Comparison of ENCODE assay signal across 21 cellular contexts in genomic region chr9:134275379-134275778, GRCh38. TPM values are rescaled to one million over a fixed set of nuclear protein-coding genes. Genes with fewer than 3 reads are reported as not detected.
DNase-seq lines count a peak whose midpoint lies in the region; ATAC-seq, FAIRE-seq and TF ChIP-seq lines count a peak whose summit lies in the region.
"Had no signal": no experiment of that assay in that cellular context is flagged by ENCODE, and none has a peak within 500 bp of the region (broad histone marks: within the 10 kb centered on the region; RNA-seq: fewer than 3 reads in every experiment).

No MANE protein-coding gene starts in this region.

- CTCF ChIA-PET in WTC11 (lab: Charles Lee), result interaction anchor here (0.6 to 1.3 kb wide), 16 partner anchors 8 to 174 kb away, joined by 3 to 12 read pairs (median 3); no protein-coding TSS in a partner anchor

- H3K27me3 ChIP-seq in BLaER1 (peaks cover 5% of the 10 kb centered on the region; the same call in 1 of the 2 replicates), Loucy (ENCODE audit: insufficient read depth, low read length, poor library complexity, severe bottlenecking) (no peaks in the 10 kb centered on the region)
- H3K27me3 ChIP-seq: adrenal gland had no signal

- peaks cover 79% of the 10 kb centered on the region for H3K4me1 ChIP-seq in BLaER1
- peaks cover 14% of the 10 kb centered on the region for H3K4me1 ChIP-seq in Loucy (ENCODE audit: insufficient read depth, low read length, poor library complexity, severe bottlenecking)
- H3K4me1 ChIP-seq: left lung had no signal

- H3F3A ChIP-seq in Loucy (ENCODE audit: low read depth), result no peaks in the 10 kb centered on the region

- no peak overlapping the region for H2AFZ ChIP-seq in Loucy (ENCODE audit: low read length)

- H3K9me3 ChIP-seq in BLaER1 (peaks cover 6% of the 10 kb centered on the region; the same call in 1 of the 2 replicates), Loucy (ENCODE audit: insufficient read depth, low read depth, low read length) (no peaks in the 10 kb centered on the region)
- H3K9me3 ChIP-seq: adrenal gland, neutrophil had no signal

- no peak for FAIRE-seq in RCC 7860 (lab: Jason Lieb, UNC)
- FAIRE-seq: frontal cortex, H54 had no signal

- no peaks in the 10 kb centered on the region for H4K20me1 ChIP-seq in BLaER1
- H4K20me1 ChIP-seq in Loucy (ENCODE audit: insufficient read depth, low read length, poor library complexity, severe bottlenecking), result no peaks in the 10 kb centered on the region

- H3K27ac ChIP-seq in BLaER1, result no peak overlapping the region
- H3K27ac ChIP-seq: epithelial cell of prostate, left lung, neutrophil had no signal

- H3K36me3 ChIP-seq in BLaER1 (no peaks in the 10 kb centered on the region), Loucy (ENCODE audit: insufficient read depth, low read length) (no peaks in the 10 kb centered on the region)
- H3K36me3 ChIP-seq: adrenal gland, left lung, neutrophil had no signal

- TF ChIP-seq CTCF in Loucy (conservative IDR thresholded peaks at IDR 0.05; ENCODE audit: low read length) (peak; percentile 42), WTC11 (IDR thresholded peaks at IDR 0.05) (no peak)

- H3K4me3 Mint-ChIP-seq in WTC11, result no peak overlapping the region
- H3K4me3 Mint-ChIP-seq: T-cell had no signal

- H3K9me3 Mint-ChIP-seq in WTC11, result no peaks in the 10 kb centered on the region
- H3K9me3 Mint-ChIP-seq: T-cell had no signal

- H3K79me2 ChIP-seq in Loucy (ENCODE audit: insufficient read depth, low read length), result no peaks in the 10 kb centered on the region

- H3K27ac Mint-ChIP-seq in WTC11, result no peak overlapping the region
- H3K27ac Mint-ChIP-seq: T-cell had no signal

- peaks cover 12% of the 10 kb centered on the region for H3K4me1 Mint-ChIP-seq in WTC11
- H3K4me1 Mint-ChIP-seq: T-cell had no signal

- no peaks in the 10 kb centered on the region for H3K9me2 ChIP-seq in Loucy (replicated peaks; ENCODE audit: low read depth, low read length)

- ATAC-seq in WTC11 (peak; percentile 94), GM18858 (IDR thresholded peaks at IDR 0.05; ENCODE audit: unreplicated experiment) (no peak), HG03108 (IDR thresholded peaks at IDR 0.05; ENCODE audit: unreplicated experiment) (no peak), HG03439 (IDR thresholded peaks at IDR 0.05; ENCODE audit: unreplicated experiment) (no peak)
- ATAC-seq: left lung, Right ventricle myocardium inferior, T-cell had no signal

- H3K27me3 Mint-ChIP-seq in WTC11 (ENCODE audit: low read depth), result no peaks in the 10 kb centered on the region; the same call in 1 of the 2 replicates

- H3K9ac ChIP-seq in BLaER1 (no peak overlapping the region), Loucy (ENCODE audit: low read depth, low read length, poor library complexity, severe bottlenecking) (no peak overlapping the region)

- POLR2A ChIA-PET in WTC11 (lab: Charles Lee), result no interaction called here

- peak; percentile 47 for DNase-seq in WTC11 (ENCODE audit: low spot score)
- peak; percentile 41 for DNase-seq in left kidney (ENCODE audit: low read depth, low spot score)
- DNase-seq in RCC 7860 (ENCODE audit: low spot score), result no peak
- DNase-seq: activated CD4-positive, alpha-beta T cell treated with anti-CD3 and anti-CD28 coated beads, Interleukin-2, amount 50 U/mL, for 4 hours; activated gamma-delta T cell; adrenal gland; left lung; NCI-H1930; NCI-H446; NK-92 treated with Interleukin-12 subunit alpha and Interleukin-12 subunit beta, amount 100 ng/mL, for 24 hours; T-cell had no signal

- no peaks in the 10 kb centered on the region for H3K36me3 Mint-ChIP-seq in WTC11
- H3K36me3 Mint-ChIP-seq: T-cell had no signal

- H3K4me3 ChIP-seq in BLaER1 (no peak overlapping the region), Loucy (ENCODE audit: low read length, poor library complexity, severe bottlenecking) (no peak overlapping the region)
- H3K4me3 ChIP-seq: adrenal gland, left lung had no signal

- peak overlapping the region; percentile 87 for H3K4me2 ChIP-seq in BLaER1
- H3K4me2 ChIP-seq in Loucy (ENCODE audit: low read depth, low read length, poor library complexity, severe bottlenecking), result no peak overlapping the region

TF ChIP-seq in WTC11, 78 proteins besides CTCF, POLR2A, EP300 and RAD21:
- no peak for TF ChIP-seq EMX1 (CRISPR knock-in tag; IDR thresholded peaks at IDR 0.05)
- no peak for TF ChIP-seq USF1 (CRISPR knock-in tag; IDR thresholded peaks at IDR 0.05)
- no peak for TF ChIP-seq HMGA2 (CRISPR knock-in tag; IDR thresholded peaks at IDR 0.05)
- TF ChIP-seq NFATC4 (CRISPR knock-in tag; IDR thresholded peaks at IDR 0.05), result no peak
- no peak for TF ChIP-seq TEAD4 (CRISPR knock-in tag; IDR thresholded peaks at IDR 0.05)
- no peak for TF ChIP-seq TEAD1 (CRISPR knock-in tag; IDR thresholded peaks at IDR 0.05)
- TF ChIP-seq ZNF317 (CRISPR knock-in tag; IDR thresholded peaks at IDR 0.05; ENCODE audit: borderline replicate concordance, low read depth), result no peak
- TF ChIP-seq, protein P1, sequence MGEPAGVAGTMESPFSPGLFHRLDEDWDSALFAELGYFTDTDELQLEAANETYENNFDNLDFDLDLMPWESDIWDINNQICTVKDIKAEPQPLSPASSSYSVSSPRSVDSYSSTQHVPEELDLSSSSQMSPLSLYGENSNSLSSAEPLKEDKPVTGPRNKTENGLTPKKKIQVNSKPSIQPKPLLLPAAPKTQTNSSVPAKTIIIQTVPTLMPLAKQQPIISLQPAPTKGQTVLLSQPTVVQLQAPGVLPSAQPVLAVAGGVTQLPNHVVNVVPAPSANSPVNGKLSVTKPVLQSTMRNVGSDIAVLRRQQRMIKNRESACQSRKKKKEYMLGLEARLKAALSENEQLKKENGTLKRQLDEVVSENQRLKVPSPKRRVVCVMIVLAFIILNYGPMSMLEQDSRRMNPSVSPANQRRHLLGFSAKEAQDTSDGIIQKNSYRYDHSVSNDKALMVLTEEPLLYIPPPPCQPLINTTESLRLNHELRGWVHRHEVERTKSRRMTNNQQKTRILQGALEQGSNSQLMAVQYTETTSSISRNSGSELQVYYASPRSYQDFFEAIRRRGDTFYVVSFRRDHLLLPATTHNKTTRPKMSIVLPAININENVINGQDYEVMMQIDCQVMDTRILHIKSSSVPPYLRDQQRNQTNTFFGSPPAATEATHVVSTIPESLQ (CRISPR knock-in tag; IDR thresholded peaks at IDR 0.05), result no peak

RNA-seq across cellular contexts. Expression of gene RXRA, which starts 50.9 kb away (rescaled TPM):
- total RNA-seq in WTC11 (2021), result 24.9 to 27.5 TPM (median 25.0 TPM) in 3 replicates
